Comparison of ENCODE assay signal across 7 cellular contexts in genomic region chr9:129496187-129497063, GRCh38.
DNase-seq lines count a peak whose midpoint lies in the region; ATAC-seq lines count a peak whose summit lies in the region.

No MANE protein-coding gene starts in this region.

- H3K27me3 Mint-ChIP-seq in activated CD4-positive, alpha-beta T cell treated with anti-CD3 and anti-CD28 coated beads, Interleukin-2, amount 10 ng/mL, durations not matched to agents 7 days and 5 days: no peaks in the 10 kb centered on the region

- CTCF ChIA-PET in activated CD4-positive, alpha-beta T cell treated with anti-CD3 and anti-CD28 coated beads, Interleukin-2, amount 10 ng/mL, durations not matched to agents 7 days and 5 days (lab: Charles Lee): interaction anchor here (0.6 to 2.1 kb wide), 9 partner anchors 11 to 358 kb away, joined by 3 to 7 read pairs (median 4); no protein-coding TSS in a partner anchor

- no peak for ATAC-seq in GM18858 (IDR thresholded peaks at IDR 0.05; ENCODE audit: unreplicated experiment)

- H3K27ac ChIP-seq in cingulate gyrus (ENCODE audit: low read depth, low read length) (peak overlapping the region; percentile 99), layer of hippocampus (ENCODE audit: low read depth, low read length) (peak overlapping the region; percentile 99)

- H3K36me3 Mint-ChIP-seq in activated CD4-positive, alpha-beta T cell treated with anti-CD3 and anti-CD28 coated beads, Interleukin-2, amount 10 ng/mL, durations not matched to agents 7 days and 5 days (ENCODE audit: low read depth): peaks cover 4% of the 10 kb centered on the region

- H3K4me1 Mint-ChIP-seq in activated CD4-positive, alpha-beta T cell treated with anti-CD3 and anti-CD28 coated beads, Interleukin-2, amount 10 ng/mL, durations not matched to agents 7 days and 5 days: peaks cover 38% of the 10 kb centered on the region

- H3K27me3 ChIP-seq in layer of hippocampus (ENCODE audit: control insufficient read depth, insufficient read depth, low read length): no peaks in the 10 kb centered on the region

- peak overlapping the region; percentile 76 for H3K4me3 Mint-ChIP-seq in activated CD4-positive, alpha-beta T cell treated with anti-CD3 and anti-CD28 coated beads, Interleukin-2, amount 10 ng/mL, durations not matched to agents 7 days and 5 days

- H3K27ac Mint-ChIP-seq in activated CD4-positive, alpha-beta T cell treated with anti-CD3 and anti-CD28 coated beads, Interleukin-2, amount 10 ng/mL, durations not matched to agents 7 days and 5 days: peak overlapping the region; percentile 82

- no peaks in the 10 kb centered on the region for H3K9me3 Mint-ChIP-seq in activated CD4-positive, alpha-beta T cell treated with anti-CD3 and anti-CD28 coated beads, Interleukin-2, amount 10 ng/mL, durations not matched to agents 7 days and 5 days

- DNase-seq in GOT3 (lab: John Stamatoyannopoulos, UW): peak; percentile 35
- DNase-seq in NCI-H446 (lab: John Stamatoyannopoulos, UW): peak; percentile 61 to 90
- DNase-seq in activated CD4-positive, alpha-beta T cell treated with anti-CD3 and anti-CD28 coated beads, Interleukin-2, amount 10 ng/mL, durations not matched to agents 7 days and 5 days: peak; percentile 72
- DNase-seq in stimulated activated CD4-positive, alpha-beta T cell treated with anti-CD3 and anti-CD28 coated beads, Interleukin-15, amount 100 ng/mL, for 1 hour (ENCODE audit: low read depth in 1 of 2, low spot score in 1 of 2): peak; percentile 69 to 79

- POLR2A ChIA-PET in activated CD4-positive, alpha-beta T cell treated with anti-CD3 and anti-CD28 coated beads, Interleukin-2, amount 10 ng/mL, durations not matched to agents 7 days and 5 days (lab: Charles Lee): interaction anchor here (0.6 to 0.7 kb wide), 2 partner anchors 13 to 183 kb away, joined by 3 to 4 read pairs; no protein-coding TSS in a partner anchor
